In the genomic region with DNA sequence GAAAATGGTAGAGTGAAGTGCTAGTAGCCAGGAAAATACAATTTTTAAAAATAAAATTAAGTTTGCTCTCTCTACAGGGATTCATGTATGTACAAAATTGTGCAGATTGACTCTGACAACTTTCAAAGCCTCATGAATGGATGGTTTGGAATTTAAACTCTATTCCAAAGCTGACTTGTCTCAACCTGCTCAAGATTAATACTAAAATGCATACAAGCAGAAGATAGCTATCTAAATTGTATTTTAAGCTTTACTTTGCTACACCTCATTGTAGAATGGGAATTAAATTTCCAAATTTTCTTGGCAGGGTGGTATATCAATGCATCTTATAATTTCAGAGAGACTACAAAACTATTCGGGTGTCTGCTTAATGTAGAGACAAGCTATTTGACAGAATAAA, we compare ENCODE assay signal across 19 cellular contexts.
DNase-seq lines count a peak whose midpoint lies in the region; ATAC-seq, FAIRE-seq and TF ChIP-seq lines count a peak whose summit lies in the region.
"Had no signal": no experiment of that assay in that cellular context is flagged by ENCODE, and none has a peak within 500 bp of the region (broad histone marks: within the 10 kb centered on the region; RNA-seq: fewer than 3 reads in every experiment).

No MANE protein-coding gene starts in this region.

- no peaks in the 10 kb centered on the region for H3K4me1 ChIP-seq in mammary epithelial cell (ENCODE audit: insufficient read depth, low read length)
- H3K4me1 ChIP-seq in keratinocyte (ENCODE audit: control insufficient read depth, extremely low read depth, insufficient read depth, low read length), result peaks cover 5% of the 10 kb centered on the region
- H3K4me1 ChIP-seq in stomach, result no peaks in the 10 kb centered on the region
- H3K4me1 ChIP-seq: BLaER1, Caco-2 had no signal

- 0% methylated on average over 1 of the region's 1 CpG for WGBS in mammary epithelial cell (ENCODE audit: low coverage, missing lambda C conversion rate)
- 93 to 98% (median 93%) methylated on average over 1 of the region's 1 CpG for WGBS in stomach, 5 donors

- no peak for TF ChIP-seq CTCF in mammary epithelial cell (conservative IDR thresholded peaks at IDR 0.05 in 1 of 2, IDR thresholded peaks at IDR 0.05 in 1 of 2; ENCODE audit: extremely low read depth in 1 of 2, insufficient read depth in 1 of 2, low read depth in 1 of 2, low read length in 2 of 2)
- no peak for TF ChIP-seq CTCF in MCF 10A (IDR thresholded peaks at IDR 0.05; ENCODE audit: unreplicated experiment)
- TF ChIP-seq CTCF in bronchial epithelial cell (IDR thresholded peaks at IDR 0.05; ENCODE audit: insufficient read depth, low read length, severe bottlenecking), result no peak
- no peak for TF ChIP-seq CTCF in keratinocyte (optimal IDR thresholded peaks at IDR 0.05 in 1 of 3, IDR thresholded peaks at IDR 0.05 in 1 of 3, conservative IDR thresholded peaks at IDR 0.05 in 1 of 3; ENCODE audit: extremely low read depth in 1 of 3, insufficient read depth in 2 of 3, low read length in 3 of 3)
- TF ChIP-seq CTCF in stomach (IDR thresholded peaks at IDR 0.05), result no peak

- intact Hi-C loops in mammary epithelial cell (cut with micrococcal nuclease) (no loop called here), MCF 10A (cut with micrococcal nuclease) (no loop called here), stomach (cut with DNase I; ENCODE audit: low total_unique reads) (no loop called here)

- TF ChIP-seq POLR2A in stomach (IDR thresholded peaks at IDR 0.05), result no peak

- CTCF ChIA-PET in mammary epithelial cell (lab: Charles Lee; ENCODE audit: low non-redundant PET), result interaction anchor here (0.5 to 0.7 kb wide), 2 partner anchors 166 to 173 kb away, joined by 3 to 5 read pairs; no protein-coding TSS in a partner anchor
- CTCF ChIA-PET in MCF 10A (lab: Yijun Ruan, JAX), result interaction anchor here (0.5 to 1.4 kb wide), 2 partner anchors 173 to 1474 kb away, joined by 3 to 9 read pairs; no protein-coding TSS in a partner anchor

- H3K27ac ChIP-seq in mammary epithelial cell (ENCODE audit: insufficient read depth, low read depth, low read length) (no peak overlapping the region), keratinocyte (ENCODE audit: control insufficient read depth, insufficient read depth, low read length) (no peak overlapping the region), stomach (no peak overlapping the region)
- H3K27ac ChIP-seq: 22Rv1, BLaER1, C4-2B, GM23248 had no signal

- FAIRE-seq in bronchial epithelial cell (lab: Jason Lieb, UNC) (no peak), keratinocyte (lab: Jason Lieb, UNC) (peak; percentile 5)
- FAIRE-seq: A204.1 had no signal

- no peaks in the 10 kb centered on the region for H3K27me3 ChIP-seq in mammary epithelial cell (ENCODE audit: insufficient read depth, low read length)
- H3K27me3 ChIP-seq in bronchial epithelial cell (ENCODE audit: control insufficient read depth, insufficient read depth, low read length), result no peaks in the 10 kb centered on the region
- H3K27me3 ChIP-seq in keratinocyte (ENCODE audit: control insufficient read depth, extremely low read depth, insufficient read depth, low read length), result no peaks in the 10 kb centered on the region
- no peaks in the 10 kb centered on the region for H3K27me3 ChIP-seq in stomach
- H3K27me3 ChIP-seq: BLaER1 had no signal

- H3K4me3 ChIP-seq in mammary epithelial cell (replicated peaks in 1 of 3; ENCODE audit: insufficient read depth in 1 of 3, low read depth in 2 of 3, low read length in 3 of 3), result no peak overlapping the region
- H3K4me3 ChIP-seq in bronchial epithelial cell (ENCODE audit: low read depth, low read length), result no peak overlapping the region
- H3K4me3 ChIP-seq in keratinocyte (ENCODE audit: control insufficient read depth in 2 of 3, extremely low read depth in 1 of 3, insufficient read depth in 2 of 3, low read depth in 1 of 3, low read length in 3 of 3), result no peak overlapping the region
- H3K4me3 ChIP-seq in stomach, result no peak overlapping the region
- H3K4me3 ChIP-seq: BLaER1, GM23248 had no signal

- dilution Hi-C loops in mammary epithelial cell (cut with HindIII; ENCODE audit: low sequenced_read_pairs), result no loop called here
- dilution Hi-C loops in keratinocyte (cut with MboI; ENCODE audit: extremely low pct_ligation_motif_present, low sequenced_read_pairs), result no loop called here

- H3K4me3 Mint-ChIP-seq in MCF 10A (ENCODE audit: unreplicated experiment), result no peak overlapping the region
- H3K4me3 Mint-ChIP-seq: B cell; CD4-positive, CD25-positive, alpha-beta regulatory T cell; CD8-positive, alpha-beta T cell had no signal

- ATAC-seq in GM19397 (IDR thresholded peaks at IDR 0.05; ENCODE audit: unreplicated experiment), result no peak
- ATAC-seq: CD8-positive, alpha-beta T cell had no signal

- in situ Hi-C loops in mammary epithelial cell (cut with MboI; ENCODE audit: low sequenced_read_pairs in 2 of 2), result no loop called here

- BruUV-seq in mammary epithelial cell (replicated peaks; lab: Mats Ljungman, UMichigan) (no TSS peak), MCF 10A (replicated peaks; lab: Mats Ljungman, UMichigan) (no TSS peak)

- H2AFZ ChIP-seq in mammary epithelial cell (ENCODE audit: low read depth, low read length) (no peak overlapping the region), keratinocyte (ENCODE audit: control insufficient read depth, low read length) (no peak overlapping the region)
- H2AFZ ChIP-seq: GM23248 had no signal

- H3K79me2 ChIP-seq in mammary epithelial cell (ENCODE audit: insufficient read depth, low read length) (no peaks in the 10 kb centered on the region), keratinocyte (ENCODE audit: control insufficient read depth, insufficient read depth, low read length) (no peaks in the 10 kb centered on the region)

- no peak overlapping the region for H3K9ac ChIP-seq in mammary epithelial cell (ENCODE audit: insufficient read depth, low read length)
- H3K9ac ChIP-seq in keratinocyte (ENCODE audit: control insufficient read depth, extremely low read depth, insufficient read depth, low read length), result no peak overlapping the region
- H3K9ac ChIP-seq: BLaER1, GM23248 had no signal

- peak; percentile 26 for DNase-seq in mammary epithelial cell
- no peak for DNase-seq in MCF 10A (ENCODE audit: unreplicated experiment)
- DNase-seq in bronchial epithelial cell (ENCODE audit: low read depth), result peak; percentile 67
- no peak for DNase-seq in keratinocyte (ENCODE audit: low read depth, low spot score)
- DNase-seq in stomach, result no peak
- DNase-seq: Caco-2; CD4-positive, CD25-positive, alpha-beta regulatory T cell; CD8-positive, alpha-beta T cell; DMS153; DND-41; GM23248; H7; HCEC 1CT had no signal

- H3K4me1 Mint-ChIP-seq in MCF 10A (ENCODE audit: insufficient read depth, unreplicated experiment), result no peaks in the 10 kb centered on the region
- H3K4me1 Mint-ChIP-seq: B cell had no signal

- no peaks in the 10 kb centered on the region for H3K9me1 ChIP-seq in keratinocyte (ENCODE audit: control insufficient read depth, extremely low read depth, insufficient read depth, low read length)

- H3K9me3 ChIP-seq in mammary epithelial cell (replicated peaks; ENCODE audit: insufficient read depth, low read length), result no peaks in the 10 kb centered on the region
- H3K9me3 ChIP-seq in keratinocyte (ENCODE audit: control insufficient read depth, low read depth, low read length), result no peaks in the 10 kb centered on the region
- H3K9me3 ChIP-seq in stomach, result no peaks in the 10 kb centered on the region
- H3K9me3 ChIP-seq: BLaER1, Caco-2 had no signal

- no peaks in the 10 kb centered on the region for H4K20me1 ChIP-seq in mammary epithelial cell (ENCODE audit: insufficient read depth, low read length)
- no peaks in the 10 kb centered on the region for H4K20me1 ChIP-seq in keratinocyte (ENCODE audit: control insufficient read depth, extremely low read depth, insufficient read depth, low read length)
- H4K20me1 ChIP-seq: BLaER1 had no signal

- no peaks in the 10 kb centered on the region for H3K27me3 Mint-ChIP-seq in MCF 10A (ENCODE audit: insufficient read depth, unreplicated experiment)
- H3K27me3 Mint-ChIP-seq: B cell; CD4-positive, CD25-positive, alpha-beta regulatory T cell had no signal

- no peak overlapping the region for H3K27ac Mint-ChIP-seq in MCF 10A (ENCODE audit: low read depth, unreplicated experiment)
- H3K27ac Mint-ChIP-seq: B cell; CD8-positive, alpha-beta T cell had no signal

- H3K4me2 ChIP-seq in mammary epithelial cell (ENCODE audit: insufficient read depth, low read depth, low read length), result peak overlapping the region; percentile 28
- H3K4me2 ChIP-seq in keratinocyte (ENCODE audit: control insufficient read depth, extremely low read depth, insufficient read depth, low read depth, low read length), result no peak overlapping the region
- H3K4me2 ChIP-seq: BLaER1 had no signal

- no peak for TF ChIP-seq EP300 in stomach (IDR thresholded peaks at IDR 0.05)

- H3K36me3 Mint-ChIP-seq in MCF 10A (ENCODE audit: insufficient read depth, unreplicated experiment), result no peaks in the 10 kb centered on the region

- no peaks in the 10 kb centered on the region for H3K9me3 Mint-ChIP-seq in MCF 10A (ENCODE audit: unreplicated experiment)
- H3K9me3 Mint-ChIP-seq: CD4-positive, CD25-positive, alpha-beta regulatory T cell; CD8-positive, alpha-beta T cell had no signal

- no peaks in the 10 kb centered on the region for H3K36me3 ChIP-seq in mammary epithelial cell (ENCODE audit: insufficient read depth, low read length)
- no peaks in the 10 kb centered on the region for H3K36me3 ChIP-seq in bronchial epithelial cell (ENCODE audit: control insufficient read depth, insufficient read depth, low read length)
- H3K36me3 ChIP-seq in keratinocyte (ENCODE audit: control insufficient read depth in 2 of 2, extremely low read depth in 1 of 2, insufficient read depth in 2 of 2, low read length in 2 of 2), result no peaks in the 10 kb centered on the region
- H3K36me3 ChIP-seq in stomach, result peaks cover 0 to 34% (median 30%) of the 10 kb centered on the region in 4 donors

- POLR2A ChIA-PET in MCF 10A (lab: Yijun Ruan, JAX), result interaction anchor here (0.6 to 2.0 kb wide), 5 partner anchors 7 to 259 kb away, joined by 3 to 5 read pairs (median 3); no protein-coding TSS in a partner anchor

Comparison
In these comparisons a context has a peak if more than half of its experiments do, and no peak if none do; other contexts are left out.
1. DNase-seq: peak in mammary epithelial cell (single experiment) and bronchial epithelial cell (single experiment); none in MCF 10A (single experiment), keratinocyte (single experiment) and stomach (single experiment).